ENCODE assay signal across 8 cellular contexts in genomic region chr12:50166776-50167025, GRCh38. TPM values are rescaled to one million over a fixed set of nuclear protein-coding genes. Genes with fewer than 3 reads are reported as not detected.
A peak's percentile ranks its signal among the peaks of the same experiment; 100 is the strongest.
DNase-seq lines count a peak whose midpoint lies in the region; ATAC-seq and TF ChIP-seq lines count a peak whose summit lies in the region.

No MANE protein-coding gene starts in this region.

- POLR2A ChIA-PET in BJ (lab: Charles Lee): interaction anchor here (0.5 kb wide), 1 partner anchor 1285 kb away, joined by 6 read pairs; no protein-coding TSS in a partner anchor

- ATAC-seq in HG02885 (IDR thresholded peaks at IDR 0.05; ENCODE audit: poor library complexity, unreplicated experiment): peak; percentile 36
- ATAC-seq in HG02970 (IDR thresholded peaks at IDR 0.05; ENCODE audit: low FRiP score, unreplicated experiment): no peak

- DNase-seq in BJ (ENCODE audit: low read depth) (no peak), fibroblast of mammary gland (ENCODE audit: low read depth) (no peak), retinal pigment epithelial cell (ENCODE audit: low read depth) (no peak), HuH-7 (ENCODE audit: low spot score) (no peak), NCI-H2227 (lab: John Stamatoyannopoulos, UW; ENCODE audit: unreplicated experiment) (no peak)
- peak; percentile 84 for DNase-seq in activated CD8-positive, alpha-beta memory T cell treated with anti-CD3 and anti-CD28 coated beads for 24 hours

- no peaks in the 10 kb centered on the region for H3K27me3 ChIP-seq in BJ (ENCODE audit: control insufficient read depth, insufficient read depth, low read length)

- CTCF ChIA-PET in BJ (lab: Yijun Ruan, JAX): interaction anchor here (1.1 to 3.2 kb wide), 6 partner anchors 9 to 148 kb away, joined by 3 to 25 read pairs (median 3); partner anchors contain the start of genes COX14 and LIMA1

- TF ChIP-seq CTCF in BJ (IDR thresholded peaks at IDR 0.05; ENCODE audit: insufficient read depth, low read depth, low read length) (no peak), fibroblast of mammary gland (conservative IDR thresholded peaks at IDR 0.05; ENCODE audit: control insufficient read depth, insufficient read depth, low read depth, low read length) (no peak), retinal pigment epithelial cell (conservative IDR thresholded peaks at IDR 0.05; ENCODE audit: low read depth, low read length) (no peak)

- no peaks in the 10 kb centered on the region for H3K36me3 ChIP-seq in BJ (ENCODE audit: control insufficient read depth, insufficient read depth, low read length)

- H3K4me3 ChIP-seq in BJ (ENCODE audit: low read depth, low read length): peak overlapping the region; percentile 59
- H3K4me3 ChIP-seq in fibroblast of mammary gland (ENCODE audit: control insufficient read depth, low read depth, low read length): peak overlapping the region; percentile 71
- peak overlapping the region; percentile 85 for H3K4me3 ChIP-seq in retinal pigment epithelial cell (ENCODE audit: low read length)

RNA-seq across cellular contexts. Expression of gene CERS5, which starts 0.5 kb away (rescaled TPM):
- polyA plus RNA-seq in BJ (2011; rRNA removed): 68.0 and 100 TPM in 2 replicates
- polyA minus RNA-seq in BJ (2011; rRNA and poly(A)+ RNA removed): 45.5 and 65.3 TPM in 2 replicates

RNA-seq across cellular contexts. Expression of gene COX14, which starts 54.7 kb away (rescaled TPM):
- polyA plus RNA-seq in BJ (2011; rRNA removed): 85.7 and 104 TPM in 2 replicates
- 15.2 and 39.8 TPM in 2 replicates for polyA minus RNA-seq in BJ (2011; rRNA and poly(A)+ RNA removed)
